ENCODE assay signal across 8 cellular contexts in the genomic region with DNA sequence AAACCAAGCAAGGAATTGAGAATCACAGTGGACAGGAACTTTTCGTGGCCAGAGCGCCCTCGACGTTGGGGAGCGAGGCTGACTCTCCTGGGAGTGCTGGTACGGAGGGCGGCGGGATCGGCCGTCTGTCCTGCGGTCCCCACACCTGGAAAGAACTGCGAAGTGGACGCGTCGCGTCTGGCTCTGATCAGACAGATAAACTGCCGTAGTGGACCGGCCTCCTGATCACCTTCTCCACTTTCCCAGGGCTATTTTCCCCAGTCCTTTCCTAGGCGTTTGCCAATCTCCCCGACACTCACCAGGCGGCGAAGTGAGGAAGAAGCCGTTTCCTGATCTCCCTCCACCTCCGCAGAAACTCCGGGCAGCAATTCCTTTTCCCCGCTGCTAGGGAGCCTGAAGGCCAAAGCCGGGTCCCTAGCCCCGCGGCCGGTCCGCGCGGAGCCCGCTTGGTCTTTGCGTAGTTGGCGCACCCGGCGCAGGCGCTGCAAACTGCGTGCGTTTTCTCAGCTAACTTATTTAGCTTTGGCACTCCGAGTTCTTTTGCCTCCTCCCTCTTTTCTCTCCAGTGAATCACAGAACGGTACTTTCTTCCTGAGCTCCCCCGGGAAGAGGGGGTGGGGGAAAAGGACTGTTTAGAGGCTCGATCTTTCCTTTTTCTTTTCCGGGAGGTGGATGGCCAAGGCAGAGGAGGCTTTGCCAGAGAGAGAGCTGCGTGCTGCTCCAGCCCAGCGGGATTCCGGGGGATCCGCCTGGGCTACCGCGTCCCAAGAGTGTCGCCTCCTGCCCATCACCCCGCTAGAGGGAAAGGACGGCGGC. TPM values are rescaled to one million over a fixed set of nuclear protein-coding genes. Genes with fewer than 3 reads are reported as not detected.
DNase-seq lines count a peak whose midpoint lies in the region; ATAC-seq and TF ChIP-seq lines count a peak whose summit lies in the region.

A gene (minus strand): TSS at position 491 of the 816 bp plus-strand sequence. CDS start 813 bp downstream, outside the sequence.

- H3K4me1 Mint-ChIP-seq in HFFc6 (ENCODE audit: low read depth) = peaks cover 45% of the 10 kb centered on the region

- H3K4me3 Mint-ChIP-seq in HFFc6 = peak within 1 kb of the TSS; percentile 92

- ATAC-seq in left colon (peak; percentile 79), GM21723 (IDR thresholded peaks at IDR 0.05; ENCODE audit: unreplicated experiment) (no peak)

- H3K9me3 Mint-ChIP-seq in HFFc6 = peaks cover 9% of the 10 kb centered on the region; the same call in 1 of the 2 replicates

- peaks cover 33% of the 10 kb centered on the region for H3K36me3 Mint-ChIP-seq in HFFc6 (ENCODE audit: low read depth)

- peak; percentile 83 for DNase-seq in AG20443 (ENCODE audit: low spot score)
- DNase-seq in HFFc6 = peak; percentile 71
- peak; percentile 45 to 83 for DNase-seq in dermis microvascular lymphatic vessel endothelial cell (ENCODE audit: low read depth in 2 of 2)
- DNase-seq in left colon = peak; percentile 43 to 69
- peak; percentile 73 for DNase-seq in spleen
- no peak for DNase-seq in NCI-H524 treated with DMSO at 0.1 percent for 48 hours (lab: John Stamatoyannopoulos, UW)

- peak within 1 kb of the TSS; percentile 94 for H3K27ac Mint-ChIP-seq in HFFc6

- H3K27ac ChIP-seq in VCaP (peak within 1 kb of the TSS; percentile 54), spleen (peak within 1 kb of the TSS in 5 of 8 donors; percentile 2 to 60 (median 8))

- TF ChIP-seq POLR2A in spleen (IDR thresholded peaks at IDR 0.05) = no peak

- peaks cover 0 to 30% (median 9%) of the 10 kb centered on the region in 6 donors for H3K4me1 ChIP-seq in spleen

- H3K27me3 Mint-ChIP-seq in HFFc6 (ENCODE audit: insufficient read depth) = peaks cover 2% of the 10 kb centered on the region; the same call in 1 of the 2 replicates

- peaks cover 0 to 45% (median 11%) of the 10 kb centered on the region in 7 donors for H3K27me3 ChIP-seq in spleen (replicated peaks in 1 of 7)

- peak within 1 kb of the TSS; percentile 26 to 67 (median 42) for H3K4me3 ChIP-seq in spleen

- 3 to 9% (median 6%) methylated on average over 49 to 56 of the region's 56 CpGs for WGBS in spleen, 5 donors

- peaks cover 0 to 9% (median 0%) of the 10 kb centered on the region in 8 donors for H3K9me3 ChIP-seq in spleen

- H3K36me3 ChIP-seq in spleen = no peaks in the 10 kb centered on the region

- intact Hi-C loops in left colon (cut with DNase I, micrococcal nuclease) = no loop called here
- intact Hi-C loops in spleen (cut with DNase I; ENCODE audit: low total_unique reads) = no loop called here

- TF ChIP-seq CTCF in HFFc6 (IDR thresholded peaks at IDR 0.05) = peak; percentile 30
- peak; percentile 18; the same call in 1 of the 2 replicates for TF ChIP-seq CTCF in VCaP (conservative IDR thresholded peaks at IDR 0.05)
- no peak for TF ChIP-seq CTCF in spleen (IDR thresholded peaks at IDR 0.05 in 8 of 11, conservative IDR thresholded peaks at IDR 0.05 in 3 of 11)

RNA-seq across cellular contexts. Expression of the gene that starts here (rescaled TPM):
- 10 to 100 TPM; 33.4 to 40.6 (median 36.1) TPM for total RNA-seq in HFFc6 (2021; fragmentation: NEBNext Ultra II Directional; extraction: Animal tissue kit (Norgen Biotek cat#: 25700))
- 15.3 and 15.4 TPM in 2 replicates for total RNA-seq in dermis microvascular lymphatic vessel endothelial cell
- 10 to 100 TPM in 1 of 2 donors, 1 to 10 TPM in 1; 9.3 to 10.6 TPM for total RNA-seq in left colon
- total RNA-seq in spleen = 1 to 10 TPM in 2 of 7 donors, under 1 TPM in 5; 0.26 to 1.6 (median 0.57) TPM
- under 1 TPM; 0.07 to 0.19 (median 0.12) TPM for polyA plus RNA-seq in spleen

Comparison
In these comparisons a context has a peak if more than half of its experiments do, and no peak if none do; other contexts are left out.
1. CTCF ChIP-seq: peak in HFFc6 (single experiment) and VCaP (single experiment); none in spleen (0 of 11).